8 cellular contexts compared by ENCODE assay signal in genomic region chr22:38923463-38924196, GRCh38. TPM values are rescaled to one million over a fixed set of nuclear protein-coding genes. Genes with fewer than 3 reads are reported as not detected.
A peak's percentile ranks its signal among the peaks of the same experiment; 100 is the strongest.
DNase-seq lines count a peak whose midpoint lies in the region; ATAC-seq and TF ChIP-seq lines count a peak whose summit lies in the region.

No MANE protein-coding gene starts in this region.

- CTCF ChIA-PET in WTC11 (lab: Charles Lee), result interaction anchor here (1.0 to 1.3 kb wide), 2 partner anchors 53 to 54 kb away, joined by 4 read pairs; no protein-coding TSS in a partner anchor

- peak overlapping the region; percentile 16 for H3K4me3 ChIP-seq in MG63
- H3K4me3 ChIP-seq in cardiac muscle cell, result no peak overlapping the region

- peaks cover 2% of the 10 kb centered on the region for H3K27me3 Mint-ChIP-seq in WTC11 (ENCODE audit: low read depth)

- H3K27ac ChIP-seq in cardiac muscle cell, result no peak overlapping the region

- peak; percentile 92 for DNase-seq in AG08395 (ENCODE audit: low spot score)
- peak; percentile 87 for DNase-seq in MG63
- DNase-seq in WTC11 (ENCODE audit: low spot score), result no peak
- peak; percentile 28 to 87 for DNase-seq in cardiac muscle cell (ENCODE audit: low read depth in 1 of 2, low spot score in 1 of 2)
- DNase-seq in putamen (ENCODE audit: low spot score), result peak; percentile 91
- DNase-seq in activated CD4-positive, CD25-positive, alpha-beta regulatory T cell treated with anti-CD3 and anti-CD28 coated beads, Interleukin-2, amount 50 U/mL, for 72 hours, result no peak

- no peaks in the 10 kb centered on the region for H3K9me3 Mint-ChIP-seq in WTC11

- ATAC-seq in WTC11, result peak; percentile 73
- ATAC-seq in GM19455 (IDR thresholded peaks at IDR 0.05; ENCODE audit: unreplicated experiment), result no peak
- ATAC-seq in HG02678 (IDR thresholded peaks at IDR 0.05; ENCODE audit: unreplicated experiment), result no peak

- no peak overlapping the region for H3K4me3 Mint-ChIP-seq in WTC11

- H3K27me3 ChIP-seq in MG63 (no peaks in the 10 kb centered on the region; the same call in 1 of the 2 replicates), cardiac muscle cell (no peaks in the 10 kb centered on the region)

- peaks cover 9% of the 10 kb centered on the region for H3K4me1 Mint-ChIP-seq in WTC11

- H3K9me3 ChIP-seq in MG63, result no peaks in the 10 kb centered on the region
- H3K9me3 ChIP-seq in cardiac muscle cell (ENCODE audit: low read depth), result no peaks in the 10 kb centered on the region

- POLR2A ChIA-PET in WTC11 (lab: Charles Lee), result no interaction called here

- H3K27ac Mint-ChIP-seq in WTC11, result no peak overlapping the region

- TF ChIP-seq CTCF in WTC11 (IDR thresholded peaks at IDR 0.05), result no peak
- peak; percentile 37 for TF ChIP-seq CTCF in cardiac muscle cell (IDR thresholded peaks at IDR 0.05; ENCODE audit: low read depth, low read length)

- H3K36me3 ChIP-seq in MG63 (no peaks in the 10 kb centered on the region), cardiac muscle cell (no peaks in the 10 kb centered on the region)

- peaks cover 14% of the 10 kb centered on the region for H3K4me1 ChIP-seq in cardiac muscle cell (ENCODE audit: low read depth)

- no peaks in the 10 kb centered on the region for H3K36me3 Mint-ChIP-seq in WTC11

TF ChIP-seq in WTC11, 78 proteins besides CTCF, POLR2A, EP300 and RAD21:
- peak; percentile 50 for TF ChIP-seq NFYB (CRISPR knock-in tag; conservative IDR thresholded peaks at IDR 0.05; ENCODE audit: low read depth)
- TF ChIP-seq HMGXB4 (CRISPR knock-in tag; IDR thresholded peaks at IDR 0.05), result no peak
- no peak for TF ChIP-seq TEAD4 (CRISPR knock-in tag; IDR thresholded peaks at IDR 0.05)
- peak; percentile 82 for TF ChIP-seq USF1 (CRISPR knock-in tag; IDR thresholded peaks at IDR 0.05)
- TF ChIP-seq NR3C1 (CRISPR knock-in tag; conservative IDR thresholded peaks at IDR 0.05; ENCODE audit: low read depth), result no peak
- TF ChIP-seq HMGA2 (CRISPR knock-in tag; IDR thresholded peaks at IDR 0.05), result no peak
- peak; percentile 90 for TF ChIP-seq USF2 (CRISPR knock-in tag; IDR thresholded peaks at IDR 0.05)

RNA-seq across cellular contexts. Expression of gene APOBEC3A, which starts 33.8 kb away (rescaled TPM):
- total RNA-seq in MG63 (2014; rRNA removed; shearing (Covaris generic); ENCODE audit: low replicate concordance), result not detected in 2 replicates
- total RNA-seq in WTC11 (2021) (not detected in 3 replicates), cardiac muscle cell (0.18 TPM in 1 of 2 replicates, not detected in the other)
- not detected in 2 replicates for polyA plus RNA-seq in cardiac muscle cell

RNA-seq across cellular contexts. Expression of gene CBX6, which starts 51.6 kb away (rescaled TPM):
- total RNA-seq in MG63 (2014; rRNA removed; shearing (Covaris generic); ENCODE audit: low replicate concordance), result 9.1 and 18.9 TPM in 2 replicates
- total RNA-seq in WTC11 (2021) (21.5 to 27.0 TPM (median 23.8 TPM) in 3 replicates), cardiac muscle cell (62.5 and 89.9 TPM in 2 replicates)
- 40.9 and 46.8 TPM in 2 replicates for polyA plus RNA-seq in cardiac muscle cell

RNA-seq across cellular contexts. Expression of gene APOBEC3B, which starts 58.5 kb away (rescaled TPM):
- total RNA-seq in MG63 (2014; rRNA removed; shearing (Covaris generic); ENCODE audit: low replicate concordance), result 3.6 and 4.5 TPM in 2 replicates
- total RNA-seq in WTC11 (2021) (4.0 to 7.5 TPM (median 6.4 TPM) in 3 replicates), cardiac muscle cell (1.1 and 6.5 TPM in 2 replicates)
- 6.8 and 9.4 TPM in 2 replicates for polyA plus RNA-seq in cardiac muscle cell

Comparison
In these comparisons a context has a peak if more than half of its experiments do, and no peak if none do; other contexts are left out.
1. DNase-seq: peak in AG08395 (single experiment), MG63 (single experiment), cardiac muscle cell (2 of 2) and putamen (single experiment); none in WTC11 (single experiment) and activated CD4-positive, CD25-positive, alpha-beta regulatory T cell treated with anti-CD3 and anti-CD28 coated beads, Interleukin-2, amount 50 U/mL, for 72 hours (single experiment).